18 cellular contexts compared by ENCODE assay signal in genomic region chr13:41854758-41855157, GRCh38.
DNase-seq lines count a peak whose midpoint lies in the region; ATAC-seq and TF ChIP-seq lines count a peak whose summit lies in the region.
"Had no signal": no experiment of that assay in that cellular context is flagged by ENCODE, and none has a peak within 500 bp of the region (broad histone marks: within the 10 kb centered on the region; RNA-seq: fewer than 3 reads in every experiment).

No MANE protein-coding gene starts in this region.

- H3K36me3 Mint-ChIP-seq in activated naive CD4-positive, alpha-beta T cell treated with anti-CD3 and anti-CD28 coated beads, Interleukin-2, amount 10 ng/mL, durations not matched to agents 7 days and 5 days: peaks cover 39% of the 10 kb centered on the region
- peaks cover 14 to 19% of the 10 kb centered on the region in 2 donors for H3K36me3 Mint-ChIP-seq in activated naive CD4-positive, alpha-beta T cell treated with anti-CD3 and anti-CD28 coated beads, Interleukin-2, amount 50 U/mL, for 72 hours
- H3K36me3 Mint-ChIP-seq in WTC11: peaks cover 21% of the 10 kb centered on the region

- TF ChIP-seq POLR2A in transverse colon (IDR thresholded peaks at IDR 0.05): no peak

- in situ Hi-C loops in transverse colon (cut with MboI; ENCODE audit: low pct_ligation_motif_present in 1 of 4, low pct_unique_long_range_greater_than_20kb in 1 of 4, low sequenced_read_pairs in 3 of 4): no loop called here

- H3K27me3 ChIP-seq in fibroblast of lung (ENCODE audit: control insufficient read depth, insufficient read depth, low read length): no peaks in the 10 kb centered on the region
- no peaks in the 10 kb centered on the region for H3K27me3 ChIP-seq in transverse colon
- H3K27me3 ChIP-seq: SJCRH30 had no signal

- no peaks in the 10 kb centered on the region for H4K20me1 ChIP-seq in fibroblast of lung (ENCODE audit: control insufficient read depth, extremely low read depth, insufficient read depth, low read length)

- peak overlapping the region; percentile 24 for H3K27ac Mint-ChIP-seq in activated naive CD4-positive, alpha-beta T cell treated with anti-CD3 and anti-CD28 coated beads, Interleukin-2, amount 10 ng/mL, durations not matched to agents 7 days and 5 days
- H3K27ac Mint-ChIP-seq in activated naive CD4-positive, alpha-beta T cell treated with anti-CD3 and anti-CD28 coated beads, Interleukin-2, amount 50 U/mL, for 72 hours: no peak overlapping the region
- H3K27ac Mint-ChIP-seq in WTC11: peak overlapping the region; percentile 30; the same call in 1 of the 2 replicates
- H3K27ac Mint-ChIP-seq: CD4-positive, alpha-beta T cell had no signal

- intact Hi-C loops in transverse colon (cut with DNase I; ENCODE audit: low total_unique reads): no loop called here

- no peak overlapping the region for H2AFZ ChIP-seq in fibroblast of lung (ENCODE audit: low read length)

- H3K4me3 ChIP-seq in fibroblast of lung (replicated peaks in 1 of 4; ENCODE audit: control extremely low read depth in 1 of 4, insufficient read depth in 1 of 4, low read depth in 3 of 4, low read length in 4 of 4): no peak overlapping the region
- H3K4me3 ChIP-seq in transverse colon: no peak overlapping the region
- H3K4me3 ChIP-seq: GM12878, SJCRH30 had no signal

- peaks cover 3% of the 10 kb centered on the region for H3K9me3 Mint-ChIP-seq in activated naive CD4-positive, alpha-beta T cell treated with anti-CD3 and anti-CD28 coated beads, Interleukin-2, amount 10 ng/mL, durations not matched to agents 7 days and 5 days
- no peaks in the 10 kb centered on the region for H3K9me3 Mint-ChIP-seq in activated naive CD4-positive, alpha-beta T cell treated with anti-CD3 and anti-CD28 coated beads, Interleukin-2, amount 50 U/mL, for 72 hours
- H3K9me3 Mint-ChIP-seq in WTC11: peaks cover 12% of the 10 kb centered on the region
- H3K9me3 Mint-ChIP-seq: CD4-positive, alpha-beta T cell had no signal

- H3K27me3 Mint-ChIP-seq in activated naive CD4-positive, alpha-beta T cell treated with anti-CD3 and anti-CD28 coated beads, Interleukin-2, amount 10 ng/mL, durations not matched to agents 7 days and 5 days: no peaks in the 10 kb centered on the region
- no peaks in the 10 kb centered on the region for H3K27me3 Mint-ChIP-seq in WTC11 (ENCODE audit: low read depth)
- H3K27me3 Mint-ChIP-seq: CD4-positive, alpha-beta T cell had no signal

- H3K27ac ChIP-seq in fibroblast of lung (ENCODE audit: insufficient read depth, low read length) (no peak overlapping the region), transverse colon (no peak overlapping the region)
- H3K27ac ChIP-seq: HL-60, SJCRH30 had no signal

- H3K9ac ChIP-seq in fibroblast of lung (ENCODE audit: insufficient read depth, low read length): no peak overlapping the region

- DNase-seq in activated naive CD4-positive, alpha-beta T cell treated with anti-CD3 and anti-CD28 coated beads, Interleukin-2, amount 10 ng/mL, durations not matched to agents 7 days and 5 days: no peak
- DNase-seq in activated naive CD4-positive, alpha-beta T cell treated with anti-CD3 and anti-CD28 coated beads, Interleukin-2, amount 50 U/mL, for 72 hours (ENCODE audit: low spot score in 2 of 2): no peak
- DNase-seq in WTC11 (ENCODE audit: low spot score) (no peak), fibroblast of lung (ENCODE audit: low read depth in 2 of 2) (peak; percentile 12 to 27), transverse colon (no peak), NCI-H2107 treated with DMSO at 0.1 percent for 48 hours (lab: John Stamatoyannopoulos, UW; ENCODE audit: unreplicated experiment) (no peak)
- DNase-seq: Caco-2; CD4-positive, alpha-beta T cell; H7; NCI-H1105 treated with DMSO at 0.1 percent for 48 hours; NCI-H1694; NCI-H2081 treated with DMSO at 0.1 percent for 48 hours; NCI-H226; NCI-H524 treated with DMSO at 0.1 percent for 48 hours; SJCRH30 had no signal

- H3K4me1 ChIP-seq in fibroblast of lung (ENCODE audit: control insufficient read depth, extremely low read depth, insufficient read depth, low read length) (no peaks in the 10 kb centered on the region), transverse colon (no peaks in the 10 kb centered on the region)
- H3K4me1 ChIP-seq: Caco-2, SJCRH30 had no signal

- ATAC-seq in activated naive CD4-positive, alpha-beta T cell treated with anti-CD3 and anti-CD28 coated beads, Interleukin-2, amount 50 U/mL, for 72 hours: no peak
- ATAC-seq in WTC11 (no peak), GM18867 (IDR thresholded peaks at IDR 0.05; ENCODE audit: unreplicated experiment) (no peak)
- ATAC-seq: GM12878 had no signal

- no peaks in the 10 kb centered on the region for H3K79me2 ChIP-seq in fibroblast of lung (ENCODE audit: control insufficient read depth, insufficient read depth, low read length)

- H3K4me2 ChIP-seq in fibroblast of lung (ENCODE audit: extremely low read depth, insufficient read depth, low read length): no peak overlapping the region

- WGBS in transverse colon (ENCODE audit: low coverage in 1 of 2), 2 donors: 63 to 93% methylated on average over 1 of the region's 1 CpG

- no peak for TF ChIP-seq EP300 in transverse colon (IDR thresholded peaks at IDR 0.05; ENCODE audit: low read depth)

- no peak overlapping the region for H3K4me3 Mint-ChIP-seq in activated naive CD4-positive, alpha-beta T cell treated with anti-CD3 and anti-CD28 coated beads, Interleukin-2, amount 10 ng/mL, durations not matched to agents 7 days and 5 days
- no peak overlapping the region for H3K4me3 Mint-ChIP-seq in WTC11
- H3K4me3 Mint-ChIP-seq: CD4-positive, alpha-beta T cell had no signal

- H3K36me3 ChIP-seq in fibroblast of lung (ENCODE audit: control insufficient read depth, insufficient read depth, low read length) (no peaks in the 10 kb centered on the region), transverse colon (peaks cover 0 to 6% (median 0%) of the 10 kb centered on the region in 4 donors)

- CTCF ChIA-PET in activated naive CD4-positive, alpha-beta T cell treated with anti-CD3 and anti-CD28 coated beads, Interleukin-2, amount 10 ng/mL, durations not matched to agents 7 days and 5 days (lab: Charles Lee): interaction anchor here (1.1 kb wide), 1 partner anchor 11 kb away, joined by 3 read pairs; no protein-coding TSS in a partner anchor
- CTCF ChIA-PET in WTC11 (lab: Charles Lee): interaction anchor here (1.8 kb wide), 1 partner anchor 186 kb away, joined by 7 read pairs; no protein-coding TSS in a partner anchor

- TF ChIP-seq CTCF in WTC11 (IDR thresholded peaks at IDR 0.05): no peak
- no peak for TF ChIP-seq CTCF in fibroblast of lung (conservative IDR thresholded peaks at IDR 0.05 in 1 of 2, IDR thresholded peaks at IDR 0.05 in 1 of 2; ENCODE audit: low read depth in 1 of 2, low read length in 2 of 2)
- TF ChIP-seq CTCF in transverse colon (IDR thresholded peaks at IDR 0.05): no peak

- H3K4me1 Mint-ChIP-seq in activated naive CD4-positive, alpha-beta T cell treated with anti-CD3 and anti-CD28 coated beads, Interleukin-2, amount 10 ng/mL, durations not matched to agents 7 days and 5 days: peaks cover 2% of the 10 kb centered on the region
- no peaks in the 10 kb centered on the region for H3K4me1 Mint-ChIP-seq in WTC11

- POLR2A ChIA-PET in WTC11 (lab: Charles Lee): no interaction called here

- H3K9me3 ChIP-seq in fibroblast of lung (ENCODE audit: control insufficient read depth, insufficient read depth, low read depth, low read length): no peaks in the 10 kb centered on the region
- H3K9me3 ChIP-seq in transverse colon: no peaks in the 10 kb centered on the region
- H3K9me3 ChIP-seq: SJCRH30 had no signal

TF ChIP-seq in WTC11, 78 proteins besides CTCF, POLR2A, EP300 and RAD21 (continues in another document):
- TF ChIP-seq KAT7 (CRISPR knock-in tag; IDR thresholded peaks at IDR 0.05; ENCODE audit: borderline replicate concordance): no peak
- TF ChIP-seq JUN (CRISPR knock-in tag; IDR thresholded peaks at IDR 0.05): no peak
- no peak for TF ChIP-seq CREM (CRISPR knock-in tag; IDR thresholded peaks at IDR 0.05)
- TF ChIP-seq RELA (CRISPR knock-in tag; IDR thresholded peaks at IDR 0.05; ENCODE audit: borderline replicate concordance): no peak
- TF ChIP-seq ZNF219 (CRISPR knock-in tag; IDR thresholded peaks at IDR 0.05; ENCODE audit: borderline replicate concordance): no peak
- no peak for TF ChIP-seq ZNF138 (CRISPR knock-in tag; conservative IDR thresholded peaks at IDR 0.05)
- no peak for TF ChIP-seq AFF4 (CRISPR knock-in tag; IDR thresholded peaks at IDR 0.05; ENCODE audit: borderline replicate concordance)
- no peak for TF ChIP-seq PRRX2 (CRISPR knock-in tag; IDR thresholded peaks at IDR 0.05)
- TF ChIP-seq ATF3 (CRISPR knock-in tag; conservative IDR thresholded peaks at IDR 0.05): no peak
- no peak for TF ChIP-seq ETV6 (CRISPR knock-in tag; IDR thresholded peaks at IDR 0.05)

Comparison
In these comparisons a context has a peak if more than half of its experiments do, and no peak if none do; other contexts are left out.
1. H3K27ac Mint-ChIP-seq: peak in activated naive CD4-positive, alpha-beta T cell treated with anti-CD3 and anti-CD28 coated beads, Interleukin-2, amount 10 ng/mL, durations not matched to agents 7 days and 5 days (single experiment) and WTC11 (single experiment); none in activated naive CD4-positive, alpha-beta T cell treated with anti-CD3 and anti-CD28 coated beads, Interleukin-2, amount 50 U/mL, for 72 hours (0 of 2).
2. DNase-seq: peak in fibroblast of lung (2 of 2); none in activated naive CD4-positive, alpha-beta T cell treated with anti-CD3 and anti-CD28 coated beads, Interleukin-2, amount 10 ng/mL, durations not matched to agents 7 days and 5 days (single experiment), activated naive CD4-positive, alpha-beta T cell treated with anti-CD3 and anti-CD28 coated beads, Interleukin-2, amount 50 U/mL, for 72 hours (0 of 2), WTC11 (single experiment), transverse colon (single experiment) and NCI-H2107 treated with DMSO at 0.1 percent for 48 hours (single experiment).